In genomic region chr11:3894128-3894731, GRCh38 we compare ENCODE assay signal across 8 cellular contexts. TPM values are rescaled to one million over a fixed set of nuclear protein-coding genes. Genes with fewer than 3 reads are reported as not detected.
DNase-seq lines count a peak whose midpoint lies in the region; ATAC-seq, FAIRE-seq and TF ChIP-seq lines count a peak whose summit lies in the region.

No MANE protein-coding gene starts in this region.

- 81% methylated on average over 5 of the region's 5 CpGs for WGBS in esophagus muscularis mucosa

- intact Hi-C loops in esophagus muscularis mucosa (cut with DNase I): no loop called here

- TF ChIP-seq CTCF in esophagus muscularis mucosa (IDR thresholded peaks at IDR 0.05): no peak

- H3K27me3 ChIP-seq in esophagus muscularis mucosa: no peaks in the 10 kb centered on the region

- H3K4me1 ChIP-seq in esophagus muscularis mucosa: peaks cover 14 to 38% (median 28%) of the 10 kb centered on the region in 4 donors

- H3K9me3 ChIP-seq in esophagus muscularis mucosa: no peaks in the 10 kb centered on the region

- ATAC-seq in GM21786 (IDR thresholded peaks at IDR 0.05; ENCODE audit: unreplicated experiment): peak; percentile 97

- no peak for TF ChIP-seq EP300 in esophagus muscularis mucosa (IDR thresholded peaks at IDR 0.05)

- H3K4me1 Mint-ChIP-seq in stimulated activated naive CD8-positive, alpha-beta T cell treated with anti-CD3 and anti-CD28 coated beads, Interleukin-15, Interleukin-2, amounts not matched to agents 100 ng/mL and 50 ng/mL, for 24 hours (ENCODE audit: low read depth): peaks cover 66% of the 10 kb centered on the region

- H3K36me3 ChIP-seq in esophagus muscularis mucosa: no peaks in the 10 kb centered on the region

- peak overlapping the region in 3 of 4 donors; percentile 39 to 58 (median 41) for H3K27ac ChIP-seq in esophagus muscularis mucosa (replicated peaks in 1 of 4)

- peak overlapping the region; percentile 72 for H3K27ac Mint-ChIP-seq in stimulated activated naive CD8-positive, alpha-beta T cell treated with anti-CD3 and anti-CD28 coated beads, Interleukin-15, Interleukin-2, amounts not matched to agents 100 ng/mL and 50 ng/mL, for 24 hours

- peak overlapping the region; percentile 17 for H3K4me3 Mint-ChIP-seq in stimulated activated naive CD8-positive, alpha-beta T cell treated with anti-CD3 and anti-CD28 coated beads, Interleukin-15, Interleukin-2, amounts not matched to agents 100 ng/mL and 50 ng/mL, for 24 hours

- no peaks in the 10 kb centered on the region for H3K27me3 Mint-ChIP-seq in stimulated activated naive CD8-positive, alpha-beta T cell treated with anti-CD3 and anti-CD28 coated beads, Interleukin-15, Interleukin-2, amounts not matched to agents 100 ng/mL and 50 ng/mL, for 24 hours

- peak; percentile 99 for FAIRE-seq in GM18507 (lab: Jason Lieb, UNC)

- DNase-seq in GM18507 (ENCODE audit: extremely low spot score, insufficient read length, low read depth) (peak; percentile 76), MV-4-11 (lab: John Stamatoyannopoulos, UW) (peak; percentile 93), esophagus muscularis mucosa (ENCODE audit: extremely low spot score) (no peak), NCI-H82 (lab: John Stamatoyannopoulos, UW) (no peak), globus pallidus (ENCODE audit: low spot score) (no peak), kidney glomerular epithelial cell (lab: John Stamatoyannopoulos, UW) (no peak)

- peaks cover 12% of the 10 kb centered on the region for H3K36me3 Mint-ChIP-seq in stimulated activated naive CD8-positive, alpha-beta T cell treated with anti-CD3 and anti-CD28 coated beads, Interleukin-15, Interleukin-2, amounts not matched to agents 100 ng/mL and 50 ng/mL, for 24 hours (ENCODE audit: low read depth)

- H3K4me3 ChIP-seq in esophagus muscularis mucosa: no peak overlapping the region

- no peak for TF ChIP-seq POLR2A in esophagus muscularis mucosa (IDR thresholded peaks at IDR 0.05; ENCODE audit: low read depth)

- H3K9me3 Mint-ChIP-seq in stimulated activated naive CD8-positive, alpha-beta T cell treated with anti-CD3 and anti-CD28 coated beads, Interleukin-15, Interleukin-2, amounts not matched to agents 100 ng/mL and 50 ng/mL, for 24 hours: no peaks in the 10 kb centered on the region

RNA-seq across cellular contexts. Expression of gene STIM1, which starts 38.8 kb away (rescaled TPM):
- total RNA-seq in esophagus muscularis mucosa: 100 to 1,000 TPM in 2 of 4 donors, 10 to 100 TPM in 2; 65.2 to 150 (median 92.6) TPM

RNA-seq across cellular contexts. Expression of gene RHOG, which starts 53.5 kb away (rescaled TPM):
- 10 to 100 TPM; 53.6 to 75.5 (median 59.4) TPM for total RNA-seq in esophagus muscularis mucosa

Comparison
In these comparisons a context has a peak if more than half of its experiments do, and no peak if none do; other contexts are left out.
1. DNase-seq: peak in GM18507 (single experiment) and MV-4-11 (single experiment); none in esophagus muscularis mucosa (single experiment), NCI-H82 (single experiment), globus pallidus (single experiment) and kidney glomerular epithelial cell (single experiment).